Comparison of ENCODE assay signal across 2 cellular contexts in genomic region chr22:35436421-35436820, GRCh38.
TF ChIP-seq lines count a peak whose summit lies in the region.

No MANE protein-coding gene starts in this region.

TF ChIP-seq in HEK293, 187 proteins besides CTCF, POLR2A, EP300 and RAD21:
- TF ChIP-seq ZBTB11 (tag by site-specific recombination; conservative IDR thresholded peaks at IDR 0.05; ENCODE audit: low read depth) (no peak), ZNF768 (tag by site-specific recombination; IDR thresholded peaks at IDR 0.05) (no peak), ZNF776 (tag by site-specific recombination; IDR thresholded peaks at IDR 0.05; ENCODE audit: borderline replicate concordance) (no peak), ZNF24 (tag by site-specific recombination; IDR thresholded peaks at IDR 0.05) (no peak), ZNF354C (tag by site-specific recombination; IDR thresholded peaks at IDR 0.05; ENCODE audit: borderline replicate concordance, low read depth) (no peak), ZNF423 (tag by site-specific recombination; IDR thresholded peaks at IDR 0.05) (no peak)

TF ChIP-seq in H1, 55 proteins besides CTCF, POLR2A, EP300 and RAD21:
- TF ChIP-seq BCL11A (IDR thresholded peaks at IDR 0.05; ENCODE audit: low read depth in 2 of 2, low read length in 2 of 2) (no peak), RNF2 (IDR thresholded peaks at IDR 0.05; ENCODE audit: borderline replicate concordance, low read depth, low read length, missing control alignments, poor library complexity, severe bottlenecking) (no peak), NANOG (IDR thresholded peaks at IDR 0.05; ENCODE audit: insufficient read depth, low read depth, low read length, poor library complexity, severe bottlenecking) (no peak), CTBP2 (IDR thresholded peaks at IDR 0.05; ENCODE audit: borderline replicate concordance, insufficient read depth, insufficient read length, low read length) (no peak), SIRT6 (IDR thresholded peaks at IDR 0.05; ENCODE audit: low read length) (no peak), FOSL1 (IDR thresholded peaks at IDR 0.05; ENCODE audit: insufficient read depth, low read depth, low read length) (no peak), KDM4A (IDR thresholded peaks at IDR 0.05; ENCODE audit: low read depth, low read length, severe bottlenecking) (no peak), SP4 (IDR thresholded peaks at IDR 0.05; ENCODE audit: low read length) (no peak), CHD7 (IDR thresholded peaks at IDR 0.05; ENCODE audit: insufficient replicate concordance, low read length) (no peak), EGR1 (IDR thresholded peaks at IDR 0.05; ENCODE audit: borderline replicate concordance, low read depth, low read length) (no peak), KDM5A (IDR thresholded peaks at IDR 0.05; ENCODE audit: low read length) (no peak), BRCA1 (IDR thresholded peaks at IDR 0.05; ENCODE audit: low read depth, low read length) (no peak), SAP30 (IDR thresholded peaks at IDR 0.05; ENCODE audit: insufficient read depth, insufficient replicate concordance, low read length) (no peak), CEBPB (IDR thresholded peaks at IDR 0.05; ENCODE audit: low read depth, low read length) (no peak)
